In the genomic region with DNA sequence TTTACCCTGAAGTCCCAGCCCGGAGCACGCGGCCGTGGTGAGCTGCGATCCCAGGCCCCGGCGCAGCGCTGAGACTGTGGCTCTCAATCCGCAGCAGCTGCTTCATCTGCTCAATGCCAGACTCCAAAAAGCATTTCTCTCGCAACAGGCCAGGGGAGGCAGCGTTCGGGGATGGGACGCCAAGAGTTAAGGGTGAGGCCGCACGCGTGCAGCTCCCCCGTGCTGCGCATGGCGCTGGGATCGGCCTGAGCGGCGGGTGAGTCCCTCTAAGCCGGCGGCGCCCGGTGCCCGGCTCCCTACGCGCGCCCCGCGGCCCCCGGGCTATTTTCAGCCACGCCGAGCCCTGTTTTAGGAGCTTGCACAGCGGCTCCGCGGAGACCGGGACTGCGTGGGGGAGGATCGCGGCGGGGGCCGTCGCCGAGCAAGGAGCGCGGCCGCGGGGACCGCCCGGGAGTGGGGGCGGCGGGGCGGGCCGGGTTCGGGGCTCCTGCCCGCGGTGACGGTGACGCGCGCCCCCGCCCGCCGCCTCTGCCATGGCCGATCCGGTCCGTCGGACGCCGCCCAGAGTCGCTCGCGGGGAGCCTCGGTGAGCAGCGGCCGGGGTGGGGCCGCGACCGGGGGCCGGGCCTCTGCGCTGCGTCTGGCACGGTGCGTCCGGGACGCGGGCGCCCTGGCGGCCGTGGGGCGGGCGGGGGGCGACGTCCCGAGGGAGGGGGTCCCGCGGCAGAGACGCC, we compare ENCODE assay signal across 8 cellular contexts.
DNase-seq lines count a peak whose midpoint lies in the region; ATAC-seq lines count a peak whose summit lies in the region.

No MANE protein-coding gene starts in this region.

- H3K27ac ChIP-seq in angular gyrus (ENCODE audit: low read depth, low read length) (peak overlapping the region; percentile 27), iPS-18a (ENCODE audit: low read length) (no peak overlapping the region), skin epidermis (peak overlapping the region in 1 of 21 experiments; percentile 35)

- H3K4me3 ChIP-seq in iPS-18a (ENCODE audit: low read length) (peak overlapping the region; percentile 58), skin epidermis (peak overlapping the region in 6 of 7 experiments; percentile 12 to 44 (median 18))

- DNase-seq in GM03348 (ENCODE audit: low spot score): peak; percentile 56
- DNase-seq in Kasumi-1 (lab: John Stamatoyannopoulos, UW): no peak
- no peak for DNase-seq in NCI-H1048 (lab: John Stamatoyannopoulos, UW)

- ATAC-seq in GM18858 (IDR thresholded peaks at IDR 0.05; ENCODE audit: unreplicated experiment) (no peak), GM21390 (IDR thresholded peaks at IDR 0.05; ENCODE audit: unreplicated experiment) (no peak)

- H3K9ac ChIP-seq in iPS-18a (ENCODE audit: low read length): no peak overlapping the region

- H3K36me3 ChIP-seq in iPS-18a (ENCODE audit: control insufficient read depth, low read depth, low read length): no peaks in the 10 kb centered on the region

- no peaks in the 10 kb centered on the region for H3K9me3 ChIP-seq in iPS-18a (ENCODE audit: control insufficient read depth, low read depth, low read length)

- peaks cover 15% of the 10 kb centered on the region for H3K4me1 ChIP-seq in iPS-18a (ENCODE audit: control insufficient read depth, low read depth, low read length)

- peaks cover 53% of the 10 kb centered on the region for H3K27me3 ChIP-seq in iPS-18a (ENCODE audit: control insufficient read depth, insufficient read depth, low read length)
